1 cellular context compared by ENCODE assay signal in genomic region chr4:1012031-1012739, GRCh38.
A peak's percentile ranks its signal among the peaks of the same experiment; 100 is the strongest.
TF ChIP-seq lines count a peak whose summit lies in the region.

No MANE protein-coding gene starts in this region.

TF ChIP-seq in K562, 482 proteins besides CTCF, POLR2A, EP300 and RAD21 (continued from another document and continues in another):
- TF ChIP-seq POLR2H (tag; IDR thresholded peaks at IDR 0.05; ENCODE audit: low read depth) (no peak), PCBP2 (IDR thresholded peaks at IDR 0.05; ENCODE audit: low read depth, low read length, poor library complexity, severe bottlenecking) (no peak), MED1 (CRISPR knock-in tag; IDR thresholded peaks at IDR 0.05; ENCODE audit: borderline replicate concordance) (no peak), SOX6 (IDR thresholded peaks at IDR 0.05) (0 out of 2 replicates have a peak, but pooled peaks have one; percentile 40), ZNF518B (CRISPR knock-in tag; IDR thresholded peaks at IDR 0.05) (no peak), BDP1 (IDR thresholded peaks at IDR 0.05; ENCODE audit: insufficient read depth, insufficient read length) (no peak), EP400 (IDR thresholded peaks at IDR 0.05) (no peak), HEY1 (CRISPR knock-in tag; IDR thresholded peaks at IDR 0.05; ENCODE audit: borderline replicate concordance) (no peak), HBP1 (CRISPR knock-in tag; IDR thresholded peaks at IDR 0.05) (no peak), DEAF1 (CRISPR knock-in tag; IDR thresholded peaks at IDR 0.05) (no peak), HOXB6 (CRISPR knock-in tag; IDR thresholded peaks at IDR 0.05; ENCODE audit: borderline replicate concordance) (no peak), ZNF143 (CRISPR knock-in tag; IDR thresholded peaks at IDR 0.05) (no peak), ZKSCAN3 (CRISPR knock-in tag; IDR thresholded peaks at IDR 0.05) (no peak), KAT2B (IDR thresholded peaks at IDR 0.05; ENCODE audit: low read depth, low read length) (no peak), ETV1 (tag; conservative IDR thresholded peaks at IDR 0.05; ENCODE audit: low read depth) (no peak), MNT (conservative IDR thresholded peaks at IDR 0.05) (peak in 1 of 2 experiments; percentile 75; a peak in 2 of 4 replicates), NR2C1 (IDR thresholded peaks at IDR 0.05) (no peak), NR2C1 (tag; IDR thresholded peaks at IDR 0.05) (no peak), ZNF644 (tag; IDR thresholded peaks at IDR 0.05; ENCODE audit: low read depth) (no peak), ZKSCAN8 (CRISPR knock-in tag; IDR thresholded peaks at IDR 0.05) (no peak), NR0B1 (IDR thresholded peaks at IDR 0.05; ENCODE audit: partially characterized antibody) (no peak), ZNF830 (CRISPR knock-in tag; IDR thresholded peaks at IDR 0.05) (no peak), SMAD1 (IDR thresholded peaks at IDR 0.05; ENCODE audit: low read depth, low read length, partially characterized antibody) (no peak), SIRT6 (IDR thresholded peaks at IDR 0.05; ENCODE audit: low read depth, low read length) (no peak), SREBF2 (CRISPR knock-in tag; IDR thresholded peaks at IDR 0.05) (no peak), PYGO2 (tag; IDR thresholded peaks at IDR 0.05) (no peak), MTA2 (IDR thresholded peaks at IDR 0.05; ENCODE audit: low read depth) (no peak), CEBPZ (IDR thresholded peaks at IDR 0.05; ENCODE audit: borderline replicate concordance, low read depth, low read length) (no peak), TEAD1 (CRISPR knock-in tag; IDR thresholded peaks at IDR 0.05) (peak in 1 of 2 experiments; percentile 33; a peak in 1 of 4 replicates), KHSRP (IDR thresholded peaks at IDR 0.05) (no peak), HNRNPUL1 (IDR thresholded peaks at IDR 0.05; ENCODE audit: low read length) (no peak), NELFE (IDR thresholded peaks at IDR 0.05; ENCODE audit: insufficient read depth, insufficient read length) (no peak), POLR3A (IDR thresholded peaks at IDR 0.05; ENCODE audit: borderline replicate concordance, extremely low read depth, insufficient read depth, insufficient read length) (no peak), SMAD3 (CRISPR knock-in tag; conservative IDR thresholded peaks at IDR 0.05) (no peak), TEAD4 (IDR thresholded peaks at IDR 0.05; ENCODE audit: low read length) (0 out of 2 replicates have a peak, but pooled peaks have one; percentile 10), TEAD4 (CRISPR knock-in tag; IDR thresholded peaks at IDR 0.05; ENCODE audit: borderline replicate concordance) (no peak), ETS1 (conservative IDR thresholded peaks at IDR 0.05; ENCODE audit: control insufficient read depth, low read depth, low read length) (no peak), ZFP30 (CRISPR knock-in tag; IDR thresholded peaks at IDR 0.05; ENCODE audit: borderline replicate concordance) (no peak), ATF2 (CRISPR knock-in tag; IDR thresholded peaks at IDR 0.05) (no peak), MEF2D (tag; conservative IDR thresholded peaks at IDR 0.05; ENCODE audit: low read depth) (no peak), ID3 (CRISPR knock-in tag; IDR thresholded peaks at IDR 0.05) (no peak), ID3 (tag; IDR thresholded peaks at IDR 0.05) (no peak), E2F4 (CRISPR knock-in tag; IDR thresholded peaks at IDR 0.05; ENCODE audit: low read depth) (no peak), FOSL1 (tag; conservative IDR thresholded peaks at IDR 0.05) (no peak), MTA1 (IDR thresholded peaks at IDR 0.05; ENCODE audit: borderline replicate concordance) (no peak), ZNF174 (CRISPR knock-in tag; IDR thresholded peaks at IDR 0.05) (no peak), ZNF398 (CRISPR knock-in tag; IDR thresholded peaks at IDR 0.05) (no peak), POLR2B (IDR thresholded peaks at IDR 0.05; ENCODE audit: low read depth, partially characterized antibody) (no peak)
